ENCODE assay signal across 22 cellular contexts in genomic region chr13:54949735-54950134, GRCh38.
"Had no signal": no experiment of that assay in that cellular context is flagged by ENCODE, and none has a peak within 500 bp of the region (broad histone marks: within the 10 kb centered on the region; RNA-seq: fewer than 3 reads in every experiment).

No MANE protein-coding gene starts in this region.

- H3K9me3 ChIP-seq: colonic mucosa, esophagus muscularis mucosa, gastroesophageal sphincter, pancreas, suprapubic skin, thyroid gland, vagina had no signal

- H3K27me3 ChIP-seq: colonic mucosa, esophagus muscularis mucosa, gastroesophageal sphincter, neural progenitor cell, pancreas, suprapubic skin, thyroid gland, vagina had no signal

- H3K36me3 ChIP-seq: colonic mucosa, esophagus muscularis mucosa, gastroesophageal sphincter, neural progenitor cell, pancreas, suprapubic skin, thyroid gland, vagina had no signal

- H3K4me3 ChIP-seq: colonic mucosa, esophagus muscularis mucosa, gastroesophageal sphincter, lung, neural progenitor cell, pancreas, smooth muscle cell, suprapubic skin, thyroid gland, vagina had no signal

- DNase-seq: colonic mucosa; effector CD8-positive, alpha-beta T cell; glutamatergic neuron; immature natural killer cell; left cardiac atrium; left ventricle myocardium superior; mesenchymal stem cell; midbrain; nucleus accumbens; pancreas; right cardiac atrium; stimulated activated CD4-positive, alpha-beta T cell treated with anti-CD3 and anti-CD28 coated beads, Interleukin-2, amount 100 ng/mL, for 48 hours; stimulated activated naive CD4-positive, alpha-beta T cell treated with Interleukin-2 at 50 U/mL for 16 hours; thyroid gland had no signal

- H3K4me1 ChIP-seq: colonic mucosa, esophagus muscularis mucosa, gastroesophageal sphincter, pancreas, suprapubic skin, thyroid gland, vagina had no signal

- ATAC-seq: gastroesophageal sphincter; left cardiac atrium; left ventricle myocardium superior; natural killer cell treated with Interleukin-12 subunit alpha and Interleukin-12 subunit beta and Interleukin-15 and Interleukin-18, amount 100 ng/mL, for 72 hours; pancreas; right cardiac atrium had no signal

- H3K27ac ChIP-seq: colonic mucosa, esophagus muscularis mucosa, gastroesophageal sphincter, neural progenitor cell, pancreas, suprapubic skin, thyroid gland, vagina had no signal
